ENCODE assay signal across 1 cellular context in the genomic region with DNA sequence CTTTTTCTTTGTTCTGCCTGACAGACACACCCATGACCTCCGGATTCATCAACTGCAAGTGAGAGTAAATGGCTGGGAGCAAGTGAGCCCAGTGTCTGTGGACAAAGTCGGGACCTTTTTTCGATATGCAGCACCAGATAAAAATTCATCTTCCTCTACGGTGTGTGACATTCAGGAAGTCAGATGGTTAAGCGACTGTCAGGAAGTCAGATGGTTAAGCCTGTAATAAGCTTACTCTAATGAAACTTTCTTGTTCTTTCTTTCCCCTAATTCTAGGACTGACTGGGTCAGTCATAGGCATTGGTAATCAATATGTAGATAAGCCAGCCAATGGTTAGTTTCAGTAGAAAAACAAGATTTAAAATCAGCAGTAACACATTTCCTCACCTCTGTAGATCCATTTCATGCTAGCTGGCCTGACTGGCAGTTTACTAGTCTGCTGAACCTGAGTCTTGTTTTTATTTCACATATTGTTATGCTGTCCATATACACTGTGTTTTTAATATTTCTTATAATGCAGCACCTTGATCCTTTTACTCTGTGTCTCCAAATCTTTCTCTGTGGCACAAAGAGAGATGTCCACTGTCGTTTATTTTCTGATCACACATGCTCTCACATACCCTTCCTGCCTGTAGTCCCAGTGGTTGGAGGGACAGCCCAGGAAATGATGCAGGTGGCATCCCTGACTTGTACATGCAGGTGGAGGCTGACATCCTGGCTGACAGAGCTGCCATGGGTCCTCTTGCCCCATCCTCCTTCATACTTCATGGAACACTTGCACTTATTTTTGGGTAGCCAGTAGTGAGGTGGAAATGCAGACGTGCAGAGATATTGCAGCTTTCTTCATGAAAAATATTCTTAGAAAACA.
TF ChIP-seq lines count a peak whose summit lies in the region.

No MANE protein-coding gene starts in this region.

TF ChIP-seq in liver, 16 proteins besides CTCF, POLR2A, EP300 and RAD21 (continued from another document):
- TF ChIP-seq ZBTB33 (IDR thresholded peaks at IDR 0.05) = no peak
- no peak for TF ChIP-seq FOXA2 (IDR thresholded peaks at IDR 0.05)
- TF ChIP-seq MAX (IDR thresholded peaks at IDR 0.05) = no peak
- TF ChIP-seq TAF1 (conservative IDR thresholded peaks at IDR 0.05) = no peak
- no peak for TF ChIP-seq GABPA (IDR thresholded peaks at IDR 0.05 in 1 of 2, conservative IDR thresholded peaks at IDR 0.05 in 1 of 2)
